In genomic region chr16:88732172-88732960, GRCh38 we compare ENCODE assay signal across 1 cellular context.
TF ChIP-seq lines count a peak whose summit lies in the region.

No MANE protein-coding gene starts in this region.

TF ChIP-seq in HEK293, 187 proteins besides CTCF, POLR2A, EP300 and RAD21 (continued from another document):
- TF ChIP-seq BCL11B (tag by site-specific recombination; IDR thresholded peaks at IDR 0.05; ENCODE audit: low read depth), result 0 out of 2 replicates have a peak, but pooled peaks have one; percentile 18
- peak; percentile 44; the same call in 1 of the 2 replicates for TF ChIP-seq ZNF341 (tag by site-specific recombination; IDR thresholded peaks at IDR 0.05; ENCODE audit: low read depth)
- TF ChIP-seq KLF8 (tag by site-specific recombination; IDR thresholded peaks at IDR 0.05), result peak; percentile 50; the same call in 1 of the 2 replicates
- 0 out of 2 replicates have a peak, but pooled peaks have one; percentile 35 for TF ChIP-seq GLIS1 (tag by site-specific recombination; IDR thresholded peaks at IDR 0.05)
- peak; percentile 79 for TF ChIP-seq ZNF692 (tag by site-specific recombination; IDR thresholded peaks at IDR 0.05)
- no peak for TF ChIP-seq ZNF623 (tag by site-specific recombination; IDR thresholded peaks at IDR 0.05)
- TF ChIP-seq OVOL3 (tag by site-specific recombination; IDR thresholded peaks at IDR 0.05), result no peak
- TF ChIP-seq KLF1 (tag by site-specific recombination; IDR thresholded peaks at IDR 0.05), result peak; percentile 78
- TF ChIP-seq ZFP69B (tag by site-specific recombination; IDR thresholded peaks at IDR 0.05), result peak; percentile 37; the same call in 1 of the 2 replicates
- peak; percentile 34; the same call in 1 of the 2 replicates for TF ChIP-seq GLIS2 (tag by site-specific recombination; IDR thresholded peaks at IDR 0.05)
- no peak for TF ChIP-seq ZBTB11 (tag by site-specific recombination; conservative IDR thresholded peaks at IDR 0.05; ENCODE audit: low read depth)
- TF ChIP-seq KLF16 (tag by site-specific recombination; IDR thresholded peaks at IDR 0.05), result 0 out of 2 replicates have a peak, but pooled peaks have one; percentile 19
- TF ChIP-seq ZNF600 (tag by site-specific recombination; IDR thresholded peaks at IDR 0.05), result peak; percentile 56
